10 cellular contexts compared by ENCODE assay signal in genomic region chr19:49355890-49356289, GRCh38. TPM values are rescaled to one million over a fixed set of nuclear protein-coding genes. Genes with fewer than 3 reads are reported as not detected.
DNase-seq lines count a peak whose midpoint lies in the region; ATAC-seq and TF ChIP-seq lines count a peak whose summit lies in the region.
"Had no signal": no experiment of that assay in that cellular context is flagged by ENCODE, and none has a peak within 500 bp of the region (broad histone marks: within the 10 kb centered on the region; RNA-seq: fewer than 3 reads in every experiment).

No MANE protein-coding gene starts in this region.

- H3K27ac Mint-ChIP-seq in progenitor cell of endocrine pancreas: peak overlapping the region; percentile 86

- no peaks in the 10 kb centered on the region for H3K79me2 ChIP-seq in OCI-LY3 (ENCODE audit: low read length)

- DNase-seq in EH (ENCODE audit: low read depth) (peak; percentile 33), foreskin fibroblast (peak; percentile 18 to 58), progenitor cell of endocrine pancreas (ENCODE audit: low spot score, unreplicated experiment) (no peak), NCI-H526 (lab: John Stamatoyannopoulos, UW) (no peak), DMS114 treated with DMSO at 0.1 percent for 48 hours (lab: John Stamatoyannopoulos, UW; ENCODE audit: unreplicated experiment) (no peak)
- DNase-seq: NCI-H1436 treated with DMSO at 0.1 percent for 48 hours had no signal

- H2AFZ ChIP-seq in OCI-LY3 (ENCODE audit: low read depth, low read length): peak overlapping the region; percentile 48; the same call in 1 of the 2 replicates

- no peaks in the 10 kb centered on the region for H3K9me3 ChIP-seq in OCI-LY3 (ENCODE audit: insufficient read depth, low read length)

- no peaks in the 10 kb centered on the region for H3K27me3 Mint-ChIP-seq in progenitor cell of endocrine pancreas

- H3K36me3 ChIP-seq in OCI-LY3 (replicated peaks; ENCODE audit: low read depth, low read length): no peaks in the 10 kb centered on the region

- peaks cover 55% of the 10 kb centered on the region for H3K4me1 ChIP-seq in OCI-LY3 (ENCODE audit: low read length)

- H3K4me3 ChIP-seq in OCI-LY3 (ENCODE audit: low read length) (peak overlapping the region; percentile 42), foreskin fibroblast (ENCODE audit: low read depth in 1 of 2, low read length in 2 of 2) (no peak overlapping the region)

- peak overlapping the region; percentile 48 for H3K9ac ChIP-seq in OCI-LY3 (ENCODE audit: low read length)

- H3K4me2 ChIP-seq in OCI-LY3 (ENCODE audit: low read length): peak overlapping the region; percentile 54

- H3K27me3 ChIP-seq in OCI-LY3 (ENCODE audit: low read depth, low read length): no peaks in the 10 kb centered on the region

- TF ChIP-seq CTCF in OCI-LY3 (IDR thresholded peaks at IDR 0.05; ENCODE audit: low read depth, low read length) (no peak), foreskin fibroblast (IDR thresholded peaks at IDR 0.05; ENCODE audit: low read depth, low read length) (no peak), progenitor cell of endocrine pancreas (IDR thresholded peaks at IDR 0.05; ENCODE audit: unreplicated experiment) (no peak)

- no peaks in the 10 kb centered on the region for H4K20me1 ChIP-seq in OCI-LY3 (ENCODE audit: insufficient read depth, low read length)

- no peaks in the 10 kb centered on the region for H3K9me3 Mint-ChIP-seq in progenitor cell of endocrine pancreas (ENCODE audit: low read depth)

- no peak overlapping the region for H3K4me3 Mint-ChIP-seq in progenitor cell of endocrine pancreas (ENCODE audit: low read depth)

- no peak overlapping the region for H3K27ac ChIP-seq in OCI-LY3 (ENCODE audit: low read length)

- H3K4me1 Mint-ChIP-seq in progenitor cell of endocrine pancreas (ENCODE audit: low read depth): peaks cover 22% of the 10 kb centered on the region

- H3K36me3 Mint-ChIP-seq in progenitor cell of endocrine pancreas (ENCODE audit: insufficient read depth): peaks cover 39% of the 10 kb centered on the region

- ATAC-seq in GM18498 (IDR thresholded peaks at IDR 0.05; ENCODE audit: unreplicated experiment) (no peak), GM21526 (IDR thresholded peaks at IDR 0.05; ENCODE audit: low FRiP score, unreplicated experiment) (no peak)

RNA-seq across cellular contexts. Expression of gene TEAD2, which starts 6.3 kb away (rescaled TPM):
- total RNA-seq in progenitor cell of endocrine pancreas: 226 and 235 TPM in 2 replicates

RNA-seq across cellular contexts. Expression of gene DKKL1, which starts 7.8 kb away (rescaled TPM):
- 3.6 and 5.2 TPM in 2 replicates for total RNA-seq in progenitor cell of endocrine pancreas
- total RNA-seq: mononuclear cell had no signal

RNA-seq across cellular contexts. Expression of gene CD37, which starts 20.7 kb away (rescaled TPM):
- total RNA-seq in progenitor cell of endocrine pancreas: not detected in 2 replicates

RNA-seq across cellular contexts. Expression of gene SLC6A16, which starts 30.9 kb away (rescaled TPM):
- 10.5 and 11.8 TPM in 2 replicates for total RNA-seq in progenitor cell of endocrine pancreas

RNA-seq across cellular contexts. Expression of gene KASH5, which starts 32.2 kb away (rescaled TPM):
- total RNA-seq in progenitor cell of endocrine pancreas: not detected in 2 replicates
- total RNA-seq: mononuclear cell had no signal

Comparison
In these comparisons a context has a peak if more than half of its experiments do, and no peak if none do; other contexts are left out.
1. DNase-seq: peak in EH (single experiment) and foreskin fibroblast (2 of 2); none in progenitor cell of endocrine pancreas (single experiment), NCI-H526 (0 of 2) and DMS114 treated with DMSO at 0.1 percent for 48 hours (single experiment).